ENCODE assay signal across 22 cellular contexts in the genomic region with DNA sequence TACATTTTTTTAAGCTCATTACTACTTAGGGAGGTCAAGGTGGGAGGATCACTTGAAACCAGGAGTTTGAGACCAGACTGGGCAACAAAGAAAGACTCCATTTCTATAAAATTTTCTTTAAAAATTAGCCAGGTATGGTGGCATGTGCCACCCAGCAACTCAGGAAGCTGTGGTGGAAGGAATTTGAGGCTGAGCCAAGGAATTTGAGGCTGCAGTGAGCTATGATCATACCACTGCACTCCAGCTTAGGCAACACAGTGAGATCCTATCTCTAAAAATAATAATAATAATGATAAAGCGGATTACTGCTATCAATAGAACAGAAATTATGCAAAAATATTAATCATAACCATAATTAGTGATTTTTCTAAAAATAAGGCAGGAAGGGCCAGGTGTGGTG.
"Had no signal": no experiment of that assay in that cellular context is flagged by ENCODE, and none has a peak within 500 bp of the region (broad histone marks: within the 10 kb centered on the region; RNA-seq: fewer than 3 reads in every experiment).

No MANE protein-coding gene starts in this region.

- H3K4me3 Mint-ChIP-seq: activated CD8-positive, alpha-beta T cell treated with anti-CD3 and anti-CD28 coated beads for 36 hours; activated naive CD4-positive, alpha-beta T cell treated with anti-CD3 and anti-CD28 coated beads, Interleukin-2, amount 50 U/mL, for 24 hours; natural killer cell; WTC11 had no signal

- H3K27me3 ChIP-seq: adrenal gland, body of pancreas, colonic mucosa, esophagus muscularis mucosa, neutrophil, tibial nerve had no signal

- H3K36me3 ChIP-seq: adrenal gland, colonic mucosa, esophagus muscularis mucosa, neutrophil, tibial nerve had no signal

- H3K4me3 ChIP-seq: adrenal gland, body of pancreas, colonic mucosa, esophagus muscularis mucosa, tibial nerve had no signal

- H3K36me3 Mint-ChIP-seq: activated naive CD4-positive, alpha-beta T cell treated with anti-CD3 and anti-CD28 coated beads, Interleukin-2, amount 50 U/mL, for 24 hours; natural killer cell; WTC11 had no signal

- H3K27ac Mint-ChIP-seq: activated CD8-positive, alpha-beta T cell treated with anti-CD3 and anti-CD28 coated beads for 36 hours; activated naive CD4-positive, alpha-beta T cell treated with anti-CD3 and anti-CD28 coated beads, Interleukin-2, amount 50 U/mL, for 24 hours; natural killer cell; WTC11 had no signal

- DNase-seq: activated CD4-positive, alpha-beta T cell treated with anti-CD3 and anti-CD28 coated beads for 4 hours; activated CD8-positive, alpha-beta memory T cell treated with anti-CD3 and anti-CD28 coated beads, Interleukin-2, amount 50 U/mL, for 4 hours; activated CD8-positive, alpha-beta T cell treated with anti-CD3 and anti-CD28 coated beads for 36 hours; activated effector memory CD4-positive, alpha-beta T cell treated with anti-CD3 and anti-CD28 coated beads, Interleukin-2, amount 50 U/mL, for 16 hours; activated T-cell treated with anti-CD3 and anti-CD28 coated beads, Interleukin-2, amount 50 U/mL, for 48 hours; adrenal gland; central memory CD4-positive, alpha-beta T cell; colonic mucosa; hippocampal formation; kidney; left ventricle myocardium superior; mesenchymal stem cell; natural killer cell; stimulated activated CD4-positive, alpha-beta T cell treated with anti-CD3 and anti-CD28 coated beads, Interleukin-2, amount 100 ng/mL, for 48 hours; stimulated activated naive CD4-positive, alpha-beta T cell; T-helper 2 cell had no signal

- H3K27ac ChIP-seq: adrenal gland, body of pancreas, colonic mucosa, esophagus muscularis mucosa, neutrophil, tibial nerve had no signal

- H3K4me1 ChIP-seq: adrenal gland, body of pancreas, colonic mucosa had no signal

- H3K4me1 Mint-ChIP-seq: activated naive CD4-positive, alpha-beta T cell treated with anti-CD3 and anti-CD28 coated beads, Interleukin-2, amount 50 U/mL, for 24 hours; natural killer cell had no signal

- H3K9me3 Mint-ChIP-seq: activated CD8-positive, alpha-beta T cell treated with anti-CD3 and anti-CD28 coated beads for 36 hours; activated naive CD4-positive, alpha-beta T cell treated with anti-CD3 and anti-CD28 coated beads, Interleukin-2, amount 50 U/mL, for 24 hours; natural killer cell; WTC11 had no signal

- H3K9me3 ChIP-seq: adrenal gland, body of pancreas, colonic mucosa, esophagus muscularis mucosa, neutrophil, tibial nerve had no signal
